Comparison of ENCODE assay signal across 29 cellular contexts in the genomic region with DNA sequence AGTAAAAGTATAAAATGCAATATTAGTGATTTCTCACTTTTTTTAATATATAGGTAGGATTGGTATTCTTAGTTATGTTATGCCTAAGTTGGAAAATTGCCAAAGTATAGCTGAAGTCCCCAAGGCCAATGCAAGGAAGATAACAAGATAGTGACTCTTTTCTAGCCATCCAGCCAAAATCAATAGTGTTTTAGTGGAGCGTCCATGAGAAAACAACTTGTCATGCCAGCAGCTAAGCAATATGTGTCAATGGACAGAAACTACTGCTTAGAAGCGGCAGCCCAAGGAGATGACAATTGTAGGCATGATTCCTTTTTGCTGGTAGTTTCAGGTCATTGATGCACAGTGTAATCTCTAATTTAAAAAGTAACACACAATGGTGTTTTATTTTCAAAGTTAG.
"Had no signal": no experiment of that assay in that cellular context is flagged by ENCODE, and none has a peak within 500 bp of the region (broad histone marks: within the 10 kb centered on the region; RNA-seq: fewer than 3 reads in every experiment).

No MANE protein-coding gene starts in this region.

- H3K9me3 Mint-ChIP-seq: endodermal cell had no signal

- H3K27me3 Mint-ChIP-seq: dendritic cell treated with granulocyte-macrophage colony-stimulating factor and Interleukin-4, amounts not matched to agents 40 ng/mL and 50 ng/mL, for 4 days; effector memory CD8-positive, alpha-beta T cell had no signal

- DNase-seq: colonic mucosa; cortex of kidney; dermis blood vessel endothelial cell; dorsolateral prefrontal cortex; effector CD4-positive, alpha-beta T cell; effector CD8-positive, alpha-beta T cell; effector memory CD4-positive, alpha-beta T cell; effector memory CD8-positive, alpha-beta T cell; endodermal cell; erythroblast; esophagus squamous epithelium; foreskin fibroblast; foreskin keratinocyte; foreskin melanocyte; gastrocnemius medialis; glutamatergic neuron; head of caudate nucleus; heart left ventricle; heart right ventricle had no signal

- H3K4me3 ChIP-seq: colonic mucosa, coronary artery, dorsolateral prefrontal cortex, esophagus muscularis mucosa, esophagus squamous epithelium, gastrocnemius medialis, gastroesophageal sphincter, heart left ventricle, heart right ventricle had no signal

- ATAC-seq: effector memory CD8-positive, alpha-beta T cell; esophagus mucosa; foreskin keratinocyte; gastrocnemius medialis; gastroesophageal sphincter; heart left ventricle; heart right ventricle had no signal

- H3K36me3 ChIP-seq: colonic mucosa, esophagus muscularis mucosa, esophagus squamous epithelium, gastrocnemius medialis, gastroesophageal sphincter, heart left ventricle, heart right ventricle had no signal

- H3K9me3 ChIP-seq: colonic mucosa, esophagus muscularis mucosa, esophagus squamous epithelium, gastrocnemius medialis, gastroesophageal sphincter had no signal

- H3K4me1 ChIP-seq: colonic mucosa, esophagus muscularis mucosa, gastrocnemius medialis, gastroesophageal sphincter, heart left ventricle, heart right ventricle had no signal

- H3K27me3 ChIP-seq: colonic mucosa, esophagus muscularis mucosa, esophagus squamous epithelium, foreskin keratinocyte, gastrocnemius medialis, gastroesophageal sphincter, heart left ventricle, heart right ventricle had no signal

- H3K27ac Mint-ChIP-seq: dendritic cell treated with granulocyte-macrophage colony-stimulating factor and Interleukin-4, amounts not matched to agents 40 ng/mL and 50 ng/mL, for 4 days; effector memory CD8-positive, alpha-beta T cell; endodermal cell had no signal

- H3K27ac ChIP-seq: colonic mucosa, coronary artery, dorsolateral prefrontal cortex, epithelial cell of prostate, esophagus muscularis mucosa, esophagus squamous epithelium, foreskin keratinocyte, gastrocnemius medialis, gastroesophageal sphincter, heart left ventricle, heart right ventricle had no signal

- H3K4me3 Mint-ChIP-seq: dendritic cell treated with granulocyte-macrophage colony-stimulating factor and Interleukin-4, amounts not matched to agents 40 ng/mL and 50 ng/mL, for 4 days; effector memory CD8-positive, alpha-beta T cell; endodermal cell had no signal

- FAIRE-seq: colon, endometrium, endothelial cell of umbilical vein, frontal cortex had no signal
